36 cellular contexts compared by ENCODE assay signal in genomic region chr3:143095813-143096212, GRCh38. TPM values are rescaled to one million over a fixed set of nuclear protein-coding genes. Genes with fewer than 3 reads are reported as not detected.
A peak's percentile ranks its signal among the peaks of the same experiment; 100 is the strongest.
DNase-seq lines count a peak whose midpoint lies in the region; ATAC-seq, FAIRE-seq and TF ChIP-seq lines count a peak whose summit lies in the region.
"Had no signal": no experiment of that assay in that cellular context is flagged by ENCODE, and none has a peak within 500 bp of the region (broad histone marks: within the 10 kb centered on the region; RNA-seq: fewer than 3 reads in every experiment).

No MANE protein-coding gene starts in this region.

- ATAC-seq in K562 (no peak), HG03280 (IDR thresholded peaks at IDR 0.05; ENCODE audit: unreplicated experiment) (no peak)
- peak; percentile 16 for ATAC-seq in stimulated activated effector memory CD8-positive, alpha-beta T cell treated with anti-CD3 and anti-CD28 coated beads, Interleukin-12 subunit alpha, Interleukin-12 subunit beta, amount 100 ng/mL, for 72 hours
- ATAC-seq: A549; CD8-positive, alpha-beta T cell had no signal

- no peak overlapping the region for H3K4me2 ChIP-seq in K562 (ENCODE audit: insufficient read depth, low read length)
- H3K4me2 ChIP-seq in neuronal stem cell (ENCODE audit: insufficient read depth, low read length, poor library complexity, severe bottlenecking): no peak overlapping the region
- H3K4me2 ChIP-seq: A549; BLaER1; BLaER1 treated with 17β-estradiol and CSF1 and Interleukin-3, amounts not matched to agents 10 nM and 100 nM had no signal

- no peak overlapping the region for H4K91ac ChIP-seq in neuronal stem cell (ENCODE audit: low read depth, low read length, poor library complexity)

- no peak overlapping the region for H2BK120ac ChIP-seq in neuronal stem cell (ENCODE audit: low read depth, low read length)

- peak overlapping the region; percentile 17 for H2BK5ac ChIP-seq in neuronal stem cell (ENCODE audit: low read length)

- H3K9me3 ChIP-seq in K562 (replicated peaks; ENCODE audit: control insufficient read depth, insufficient read depth, low read depth, low read length): peaks cover 10% of the 10 kb centered on the region
- peaks cover 4 to 18% of the 10 kb centered on the region in 2 donors for H3K9me3 ChIP-seq in neuronal stem cell (replicated peaks in 1 of 2; ENCODE audit: control insufficient read depth in 2 of 2, insufficient read depth in 1 of 2, low read depth in 1 of 2, low read length in 2 of 2)
- H3K9me3 ChIP-seq: A549, BE2C had no signal

- no peak for TF ChIP-seq CTCF in K562 (IDR thresholded peaks at IDR 0.05 in 2 of 3, conservative IDR thresholded peaks at IDR 0.05 in 1 of 3; ENCODE audit: insufficient read depth in 2 of 3, low read depth in 1 of 3, low read length in 3 of 3)

- H3K9me3 Mint-ChIP-seq in stimulated activated effector memory CD8-positive, alpha-beta T cell treated with anti-CD3 and anti-CD28 coated beads, Interleukin-12 subunit alpha, Interleukin-12 subunit beta, amount 100 ng/mL, for 72 hours: no peaks in the 10 kb centered on the region
- H3K9me3 Mint-ChIP-seq: CD4-positive, alpha-beta T cell; CD8-positive, alpha-beta memory T cell; CD8-positive, alpha-beta T cell had no signal

- no peak overlapping the region for H3K23ac ChIP-seq in neuronal stem cell (ENCODE audit: low read depth, low read length, poor library complexity)

- H2BK15ac ChIP-seq in neuronal stem cell (ENCODE audit: low read length): no peak overlapping the region

- H2AFZ ChIP-seq in K562 (ENCODE audit: low read depth, low read length) (no peak overlapping the region), neuronal stem cell (ENCODE audit: low read length) (no peak overlapping the region)

- no peak overlapping the region for H3K18ac ChIP-seq in neuronal stem cell (ENCODE audit: low read length)

- H3K79me1 ChIP-seq in neuronal stem cell (ENCODE audit: low read depth, low read length): no peaks in the 10 kb centered on the region

- no peaks in the 10 kb centered on the region for H3K36me3 Mint-ChIP-seq in stimulated activated effector memory CD8-positive, alpha-beta T cell treated with anti-CD3 and anti-CD28 coated beads, Interleukin-12 subunit alpha, Interleukin-12 subunit beta, amount 100 ng/mL, for 72 hours
- H3K36me3 Mint-ChIP-seq: CD14-positive monocyte; CD4-positive, alpha-beta memory T cell; CD4-positive, CD25-positive, alpha-beta regulatory T cell; CD8-positive, alpha-beta memory T cell; CD8-positive, alpha-beta T cell had no signal

- in situ Hi-C loops in K562 (cut with MboI): no loop called here

- H3K36me3 ChIP-seq in K562 (ENCODE audit: control insufficient read depth, insufficient read depth, low read length): no peaks in the 10 kb centered on the region
- H3K36me3 ChIP-seq in neuronal stem cell (replicated peaks in 1 of 2; ENCODE audit: control insufficient read depth in 2 of 2, insufficient read depth in 2 of 2, low read length in 2 of 2): no peaks in the 10 kb centered on the region
- H3K36me3 ChIP-seq: BE2C; BLaER1; BLaER1 treated with 17β-estradiol and CSF1 and Interleukin-3, amounts not matched to agents 10 nM and 100 nM had no signal

- no peaks in the 10 kb centered on the region for H3K9me1 ChIP-seq in K562 (ENCODE audit: control insufficient read depth, insufficient read depth, low read length)

- H4K8ac ChIP-seq in neuronal stem cell (ENCODE audit: low read depth, low read length): no peak overlapping the region

- H3K4me1 ChIP-seq in K562 (replicated peaks in 1 of 2; ENCODE audit: control insufficient read depth in 2 of 2, insufficient read depth in 2 of 2, low read length in 2 of 2) (peaks cover 4 to 11% of the 10 kb centered on the region in 2 experiments; a peak in 3 of 5 replicates), neuronal stem cell (ENCODE audit: control insufficient read depth in 2 of 2, insufficient read depth in 1 of 2, low read depth in 1 of 2, low read length in 2 of 2) (peaks cover 0 to 2% of the 10 kb centered on the region in 2 donors)
- H3K4me1 ChIP-seq: A549; BLaER1; BLaER1 treated with 17β-estradiol and CSF1 and Interleukin-3, amounts not matched to agents 10 nM and 100 nM; Caco-2 had no signal

- H3K27ac ChIP-seq in K562 (ENCODE audit: extremely low read depth, low read depth, low read length): no peak overlapping the region
- no peak overlapping the region for H3K27ac ChIP-seq in neuronal stem cell (replicated peaks; ENCODE audit: low read length)
- H3K27ac ChIP-seq: 22Rv1; A549; BLaER1; BLaER1 treated with 17β-estradiol and CSF1 and Interleukin-3, amounts not matched to agents 10 nM and 100 nM; C4-2B had no signal

- H3K4me3 ChIP-seq in K562 (no peak overlapping the region), neuronal stem cell (ENCODE audit: low read length in 2 of 2) (no peak overlapping the region)
- H3K4me3 ChIP-seq: A549; BLaER1; BLaER1 treated with 17β-estradiol and CSF1 and Interleukin-3, amounts not matched to agents 10 nM and 100 nM had no signal

- H2BK12ac ChIP-seq in neuronal stem cell (ENCODE audit: low read length): no peak overlapping the region

- H3K4ac ChIP-seq in neuronal stem cell (ENCODE audit: low read length): no peak overlapping the region

- H3K9ac ChIP-seq in K562 (ENCODE audit: insufficient read depth in 1 of 2, low read depth in 2 of 2, low read length in 2 of 2) (no peak overlapping the region), neuronal stem cell (ENCODE audit: low read depth, low read length, poor library complexity) (no peak overlapping the region)
- H3K9ac ChIP-seq: BLaER1; BLaER1 treated with 17β-estradiol and CSF1 and Interleukin-3, amounts not matched to agents 10 nM and 100 nM had no signal

- WGBS in K562 (ENCODE audit: insufficient coverage, low coverage, missing lambda C conversion rate): 90% methylated on average over 2 of the region's 2 CpGs
- no CpG with 5 or more reads among the region's 2 CpGs for WGBS in neuronal stem cell (ENCODE audit: extremely low coverage in 2 of 2, insufficient read length in 2 of 2, insufficient replicate concordance in 1 of 2), 2 donors

- no peak for TF ChIP-seq EP300 in K562 (IDR thresholded peaks at IDR 0.05; ENCODE audit: low read length)

- DNase-seq in DMS53 (lab: John Stamatoyannopoulos, UW) (peak; percentile 4), DMS53 treated with DMSO at 0.1 percent for 48 hours (lab: John Stamatoyannopoulos, UW; ENCODE audit: unreplicated experiment) (no peak), K562 (ENCODE audit: extremely low read depth in 1 of 4, low spot score in 3 of 4) (no peak), neuronal stem cell (ENCODE audit: low spot score) (no peak), T-helper 2 cell (no peak), NCI-H2081 treated with DMSO at 0.1 percent for 48 hours (lab: John Stamatoyannopoulos, UW) (no peak)
- no peak for DNase-seq in stimulated activated effector memory CD8-positive, alpha-beta T cell treated with anti-CD3 and anti-CD28 coated beads, Interleukin-12 subunit alpha, Interleukin-12 subunit beta, amount 100 ng/mL, for 72 hours (ENCODE audit: low spot score in 2 of 2)
- DNase-seq: 8988T; ACHN; AML-193; BE2C; C1 segment of cervical spinal cord; Caco-2; Calu3; CD4-positive, alpha-beta memory T cell; CD4-positive, alpha-beta T cell; CD4-positive, CD25-positive, alpha-beta regulatory T cell; CD8-positive, alpha-beta memory T cell; CD8-positive, alpha-beta T cell; COR-L47; DMS 273 treated with DMSO at 0.1 percent for 48 hours; DMS153; DMS79; DMS79 treated with DMSO at 0.1 percent for 48 hours; DND-41; EL had no signal

- POLR2A ChIA-PET in K562 (lab: Yijun Ruan, JAX): interaction anchor here (0.8 to 1.3 kb wide), 3 partner anchors 11 to 22 kb away, joined by 3 to 7 read pairs (median 4); no protein-coding TSS in a partner anchor

- intact Hi-C loops in K562 (cut with micrococcal nuclease): no loop called here

- no peaks in the 10 kb centered on the region for H3K4me1 Mint-ChIP-seq in stimulated activated effector memory CD8-positive, alpha-beta T cell treated with anti-CD3 and anti-CD28 coated beads, Interleukin-12 subunit alpha, Interleukin-12 subunit beta, amount 100 ng/mL, for 72 hours
- H3K4me1 Mint-ChIP-seq: B cell; CD14-positive monocyte; CD4-positive, alpha-beta memory T cell; CD4-positive, CD25-positive, alpha-beta regulatory T cell; CD8-positive, alpha-beta memory T cell had no signal

- no peaks in the 10 kb centered on the region for H3K79me2 ChIP-seq in K562 (ENCODE audit: control insufficient read depth, insufficient read depth, low read length)

- TF ChIP-seq POLR2A in K562 (conservative IDR thresholded peaks at IDR 0.05): no peak

- H3K27ac Mint-ChIP-seq in stimulated activated effector memory CD8-positive, alpha-beta T cell treated with anti-CD3 and anti-CD28 coated beads, Interleukin-12 subunit alpha, Interleukin-12 subunit beta, amount 100 ng/mL, for 72 hours: no peak overlapping the region
- H3K27ac Mint-ChIP-seq: B cell; CD14-positive monocyte; CD4-positive, alpha-beta memory T cell; CD4-positive, alpha-beta T cell; CD4-positive, CD25-positive, alpha-beta regulatory T cell; CD8-positive, alpha-beta memory T cell; CD8-positive, alpha-beta T cell had no signal

- no peak overlapping the region for H2AK5ac ChIP-seq in neuronal stem cell (ENCODE audit: low read depth, low read length)

- TF ChIP-seq RAD21 in K562 (CRISPR knock-in tag; conservative IDR thresholded peaks at IDR 0.05 in 1 of 2, IDR thresholded peaks at IDR 0.05 in 1 of 2): no peak

- no peaks in the 10 kb centered on the region for H4K20me1 ChIP-seq in K562 (replicated peaks; ENCODE audit: control insufficient read depth, insufficient read depth, low read length)
- H4K20me1 ChIP-seq: BLaER1; BLaER1 treated with 17β-estradiol and CSF1 and Interleukin-3, amounts not matched to agents 10 nM and 100 nM had no signal

- H3K4me3 Mint-ChIP-seq in stimulated activated effector memory CD8-positive, alpha-beta T cell treated with anti-CD3 and anti-CD28 coated beads, Interleukin-12 subunit alpha, Interleukin-12 subunit beta, amount 100 ng/mL, for 72 hours: no peak overlapping the region
- H3K4me3 Mint-ChIP-seq: B cell; CD14-positive monocyte; CD4-positive, alpha-beta memory T cell; CD4-positive, alpha-beta T cell; CD4-positive, CD25-positive, alpha-beta regulatory T cell; CD8-positive, alpha-beta memory T cell; CD8-positive, alpha-beta T cell had no signal

- CTCF ChIA-PET in K562 (lab: Yijun Ruan, JAX; ENCODE audit: low intra/inter-chr PET ratio): no interaction called here

- H3K14ac ChIP-seq in neuronal stem cell (ENCODE audit: low read length): no peak overlapping the region

- BruUV-seq in K562 (replicated peaks; lab: Mats Ljungman, UMichigan): no TSS peak

- no peak for FAIRE-seq in K562 (lab: Jason Lieb, UNC)
- FAIRE-seq: A204.1, A549, D721Med had no signal

- H3K27me3 ChIP-seq in K562 (ENCODE audit: control insufficient read depth in 2 of 2, insufficient read depth in 2 of 2, low read length in 2 of 2) (no peaks in the 10 kb centered on the region), neuronal stem cell (ENCODE audit: control insufficient read depth in 3 of 3, insufficient read depth in 3 of 3, low read depth in 1 of 3, low read length in 3 of 3) (peaks cover 0 to 9% (median 0%) of the 10 kb centered on the region in 3 experiments)
- H3K27me3 ChIP-seq: BE2C; BLaER1; BLaER1 treated with 17β-estradiol and CSF1 and Interleukin-3, amounts not matched to agents 10 nM and 100 nM had no signal

RNA-seq across cellular contexts. Expression of gene CHST2, which starts 23.8 kb away (rescaled TPM):
- total RNA-seq in K562 (2011; cell fraction: chromatin; rRNA removed; ENCODE audit: low replicate concordance): 15.4 and 34.1 TPM in 2 replicates
- total RNA-seq in K562 (2011; cell fraction: nucleolus; rRNA removed): 40.4 and 52.0 TPM in 2 replicates
- 27.5 and 32.1 TPM in 2 replicates for total RNA-seq in K562 (2011; cell fraction: nucleoplasm; rRNA removed)
- 27.3 and 28.5 TPM in 2 replicates for total RNA-seq in K562 (2014; rRNA removed)
- 10.6 and 10.7 TPM in 2 replicates for total RNA-seq in K562 (2014; rRNA removed; fragmentation: Illumina TruSeq; extraction: Trizol)
- total RNA-seq in K562 (2015; rRNA removed; fragmentation: Illumina TruSeq; extraction: Trizol): 13.9 and 14.7 TPM in 2 replicates
- 55.1 and 60.3 TPM in 2 replicates for total RNA-seq in K562 (2021)
- 8.0 and 13.7 TPM in 2 replicates for polyA plus RNA-seq in K562 (2011; rRNA removed)
- polyA plus RNA-seq in K562 (2011; cell fraction: cytosol; rRNA removed): 10.9 and 33.4 TPM in 2 replicates
- polyA plus RNA-seq in K562 (2011; cell fraction: nucleus; rRNA removed): 19.2 and 52.4 TPM in 2 replicates
- 25.3 and 34.2 TPM in 2 replicates for polyA plus RNA-seq in K562 (2012)
- 16.5 and 19.2 TPM in 2 replicates for polyA plus RNA-seq in K562 (2014; fragmentation: Illumina TruSeq; extraction: Trizol)
- polyA plus RNA-seq in K562 (2014; fragmentation: Nextera tagmentation; extraction: Ambion mirVana): 1 to 10 TPM; 3.4 to 3.7 TPM
- 32.6 and 36.4 TPM in 2 replicates for polyA plus RNA-seq in K562 (2014; rRNA removed)
- 4.3 and 8.8 TPM in 2 replicates for polyA minus RNA-seq in K562 (2011; rRNA and poly(A)+ RNA removed)
- polyA minus RNA-seq in K562 (2011; cell fraction: cytosol; rRNA and poly(A)+ RNA removed): 17.7 and 18.6 TPM in 2 replicates
- 21.2 and 23.4 TPM in 2 replicates for polyA minus RNA-seq in K562 (2011; cell fraction: nucleus; rRNA and poly(A)+ RNA removed)
- 3.6 TPM for polyA plus RNA-seq in neuronal stem cell (2013, experiment 1 of 2)
- polyA plus RNA-seq in neuronal stem cell (2013, experiment 2 of 2): 3.5 TPM
- total RNA-seq: Caco-2 had no signal
